Comparison of ENCODE assay signal across 14 cellular contexts in the genomic region with DNA sequence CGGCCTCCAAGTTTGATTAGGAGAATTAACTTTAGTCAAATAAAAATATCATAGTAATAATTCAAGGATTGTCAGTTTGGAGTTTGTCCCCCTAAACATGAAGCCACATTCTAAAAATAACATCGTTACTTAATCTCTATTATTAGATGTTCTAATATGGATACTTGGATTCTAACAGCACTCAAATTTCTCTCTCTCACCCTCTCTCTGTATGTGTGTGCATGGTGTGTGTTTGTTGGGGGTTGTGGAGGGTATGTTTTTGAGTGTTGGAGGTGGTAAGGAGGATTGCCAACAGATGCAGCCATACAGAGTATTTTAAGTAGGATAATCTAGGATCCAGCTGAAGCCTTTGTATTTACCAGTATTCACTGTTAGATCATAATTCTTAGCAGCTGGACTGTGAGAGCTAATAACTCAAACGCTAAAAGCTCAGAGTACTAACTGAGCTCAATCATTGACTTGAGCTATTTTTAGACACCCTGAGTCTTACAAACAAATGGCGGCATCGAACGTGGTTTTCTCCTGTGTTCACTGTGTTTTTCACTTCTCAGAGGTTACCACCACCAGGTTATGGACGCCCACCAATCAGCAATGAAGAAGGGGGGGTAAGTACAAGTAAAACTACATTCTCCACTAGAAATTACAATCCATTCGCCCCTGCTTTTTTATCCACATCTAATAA. TPM values are rescaled to one million over a fixed set of nuclear protein-coding genes. Genes with fewer than 3 reads are reported as not detected.
DNase-seq lines count a peak whose midpoint lies in the region; ATAC-seq, FAIRE-seq and TF ChIP-seq lines count a peak whose summit lies in the region.
"Had no signal": no experiment of that assay in that cellular context is flagged by ENCODE, and none has a peak within 500 bp of the region (broad histone marks: within the 10 kb centered on the region; RNA-seq: fewer than 3 reads in every experiment).

No MANE protein-coding gene starts in this region.

- dilution Hi-C loops in IMR-90 (cut with HindIII; ENCODE audit: low sequenced_read_pairs, unreplicated experiment): no loop called here

- no peaks in the 10 kb centered on the region for H3K36me3 ChIP-seq in IMR-90 (ENCODE audit: control insufficient read depth, insufficient read depth, low read length)
- H3K36me3 ChIP-seq in esophagus muscularis mucosa: no peaks in the 10 kb centered on the region
- no peaks in the 10 kb centered on the region for H3K36me3 ChIP-seq in pancreas

- H3K27me3 ChIP-seq in IMR-90 (ENCODE audit: control insufficient read depth, insufficient read depth, low read length) (no peaks in the 10 kb centered on the region), esophagus muscularis mucosa (no peaks in the 10 kb centered on the region), pancreas (no peaks in the 10 kb centered on the region)

- H2AFZ ChIP-seq in IMR-90 (replicated peaks; ENCODE audit: low read length, poor library complexity): peak overlapping the region; percentile 84

- H3K4me3 ChIP-seq in IMR-90 (ENCODE audit: insufficient read depth, low read depth, low read length) (no peak overlapping the region), esophagus muscularis mucosa (peak overlapping the region in 3 of 4 donors; percentile 12 to 16 (median 14)), pancreas (peak overlapping the region in 2 of 4 donors; percentile 26 to 38)

- CTCF ChIA-PET in IMR-90 (lab: Yijun Ruan, JAX): interaction anchor here (0.7 to 1.0 kb wide), 2 partner anchors 15 to 1520 kb away, joined by 3 to 5 read pairs; no protein-coding TSS in a partner anchor

- H3K27ac ChIP-seq in IMR-90 (ENCODE audit: insufficient read depth, low read length): no peak overlapping the region
- peak overlapping the region in 1 of 4 donors; percentile 5 for H3K27ac ChIP-seq in esophagus muscularis mucosa (replicated peaks in 1 of 4)
- H3K27ac ChIP-seq in pancreas: peak overlapping the region in 3 of 4 donors; percentile 4 to 58 (median 50)

- TF ChIP-seq RAD21 in IMR-90 (IDR thresholded peaks at IDR 0.05; ENCODE audit: low read length): no peak

- POLR2A ChIA-PET in IMR-90 (lab: Charles Lee; ENCODE audit: unreplicated experiment): no interaction called here

- peak overlapping the region; percentile 58; the same call in 1 of the 2 replicates for H4K5ac ChIP-seq in IMR-90 (ENCODE audit: low read depth, low read length)

- peaks cover 3% of the 10 kb centered on the region; the same call in 1 of the 2 replicates for H3K4me1 ChIP-seq in IMR-90 (ENCODE audit: control insufficient read depth, insufficient read depth, low read length)
- peaks cover 6 to 15% (median 10%) of the 10 kb centered on the region in 4 donors for H3K4me1 ChIP-seq in esophagus muscularis mucosa
- H3K4me1 ChIP-seq in pancreas: peaks cover 0 to 8% (median 7%) of the 10 kb centered on the region in 3 donors

- no peaks in the 10 kb centered on the region for H4K20me1 ChIP-seq in IMR-90 (ENCODE audit: insufficient read depth, low read length)

- WGBS in IMR-90 (ENCODE audit: extremely low coverage in 2 of 2, insufficient read length in 1 of 2), 2 experiments: no CpG with 5 or more reads among the region's 8 CpGs
- 32% methylated on average over 8 of the region's 8 CpGs for WGBS in esophagus muscularis mucosa
- WGBS in pancreas, 2 donors: 8 to 9% methylated on average over 8 of the region's 8 CpGs

- H3K79me1 ChIP-seq in IMR-90 (ENCODE audit: low read depth in 1 of 2, low read length in 2 of 2): no peaks in the 10 kb centered on the region

- no peak for TF ChIP-seq CTCF in IMR-90 (conservative IDR thresholded peaks at IDR 0.05; ENCODE audit: low read depth, low read length)
- TF ChIP-seq CTCF in esophagus muscularis mucosa (IDR thresholded peaks at IDR 0.05): no peak
- no peak for TF ChIP-seq CTCF in pancreas (IDR thresholded peaks at IDR 0.05)

- peak overlapping the region; percentile 81; the same call in 1 of the 2 replicates for H3K18ac ChIP-seq in IMR-90 (ENCODE audit: low read depth, low read length)

- H3K9me3 ChIP-seq in IMR-90 (ENCODE audit: control insufficient read depth, insufficient read depth, low read length) (no peaks in the 10 kb centered on the region), esophagus muscularis mucosa (no peaks in the 10 kb centered on the region), pancreas (no peaks in the 10 kb centered on the region)

- peak overlapping the region in 1 of 2 experiments; percentile 89; a peak in 2 of 4 replicates for H4K8ac ChIP-seq in IMR-90 (ENCODE audit: low read depth in 2 of 2, low read length in 2 of 2)

- 0 out of 2 replicates have a peak overlapping the region, but pooled peaks have one; percentile 42 for H3K23ac ChIP-seq in IMR-90 (ENCODE audit: low read depth, low read length)

- in situ Hi-C loops in IMR-90 (cut with MboI; ENCODE audit: low sequenced_read_pairs): loop anchor here (25.0 kb wide), 1 partner anchor 925 kb away; no protein-coding TSS in a partner anchor

- no peaks in the 10 kb centered on the region for H3K9me1 ChIP-seq in IMR-90 (ENCODE audit: insufficient read depth, low read length)

- no peak overlapping the region for H4K91ac ChIP-seq in IMR-90 (ENCODE audit: insufficient read depth, low read depth, low read length)

- H3K14ac ChIP-seq in IMR-90 (replicated peaks; ENCODE audit: low read depth, low read length): peak overlapping the region; percentile 67; the same call in 1 of the 2 replicates

- H3K4ac ChIP-seq in IMR-90 (ENCODE audit: low read depth, low read length): no peak overlapping the region

- intact Hi-C loops in IMR-90 (cut with micrococcal nuclease): no loop called here
- intact Hi-C loops in esophagus muscularis mucosa (cut with DNase I): no loop called here
- intact Hi-C loops in pancreas (cut with DNase I): no loop called here

- no peak overlapping the region for H3K56ac ChIP-seq in IMR-90 (ENCODE audit: extremely low read depth, insufficient read depth, low read length)

- H2BK20ac ChIP-seq in IMR-90 (ENCODE audit: low read depth, low read length): no peak overlapping the region

- no TSS peak for BruUV-seq in IMR-90 (replicated peaks; lab: Mats Ljungman, UMichigan)

- FAIRE-seq in pancreas (lab: Jason Lieb, UNC): no peak

- peak overlapping the region; percentile 75 for H3K4me2 ChIP-seq in IMR-90 (ENCODE audit: low read depth, low read length)

- TF ChIP-seq POLR2A in IMR-90 (IDR thresholded peaks at IDR 0.05; ENCODE audit: low read depth, low read length): no peak
- TF ChIP-seq POLR2A in esophagus muscularis mucosa (IDR thresholded peaks at IDR 0.05; ENCODE audit: low read depth): no peak

- no peak overlapping the region for H2AK9ac ChIP-seq in IMR-90 (replicated peaks; ENCODE audit: low read depth, low read length, poor library complexity)

- no peak for TF ChIP-seq EP300 in esophagus muscularis mucosa (IDR thresholded peaks at IDR 0.05)

- H2BK120ac ChIP-seq in IMR-90 (ENCODE audit: low read depth, low read length): peak overlapping the region; percentile 44; the same call in 1 of the 2 replicates

- H3K9ac ChIP-seq in IMR-90 (ENCODE audit: low read depth, low read length): no peak overlapping the region

- no peak overlapping the region; the same call in 2 of the 3 replicates for H2BK15ac ChIP-seq in IMR-90 (ENCODE audit: low read depth, low read length)

- H2AK5ac ChIP-seq in IMR-90 (ENCODE audit: low read depth, low read length): no peak overlapping the region

- H2BK5ac ChIP-seq in IMR-90 (ENCODE audit: low read depth, low read length, poor library complexity, severe bottlenecking): no peak overlapping the region

- peak; percentile 24 for DNase-seq in IMR-90
- no peak for DNase-seq in esophagus muscularis mucosa (ENCODE audit: extremely low spot score)
- DNase-seq in pancreas: peak in 1 of 6 donors; percentile 6
- DNase-seq: activated effector memory CD4-positive, alpha-beta T cell treated with Interleukin-2 at 50 U/mL for 16 hours; dermis blood vessel endothelial cell; DMS 273 treated with DMSO at 0.1 percent for 48 hours; NCI-H2081; retina had no signal

- ATAC-seq in GM18508 (IDR thresholded peaks at IDR 0.05; ENCODE audit: insufficient read depth, unreplicated experiment): peak; percentile 46
- no peak for ATAC-seq in IMR-90 (ENCODE audit: low read depth)
- ATAC-seq in pancreas: peak; percentile 77 to 95 (median 94)
- ATAC-seq in GM18502 (IDR thresholded peaks at IDR 0.05; ENCODE audit: poor library complexity, unreplicated experiment): no peak
- ATAC-seq in HG03469 (IDR thresholded peaks at IDR 0.05; ENCODE audit: unreplicated experiment): no peak
- no peak for ATAC-seq in GM19455 (IDR thresholded peaks at IDR 0.05; ENCODE audit: unreplicated experiment)
- ATAC-seq in esophagus mucosa: no peak

RNA-seq across cellular contexts. Expression of gene ENAM, which starts 8.8 kb away (rescaled TPM):
- total RNA-seq in IMR-90 (2012; rRNA removed) (under 0.01 and 0.28 TPM in 2 replicates), esophagus muscularis mucosa (not detected), pancreas (1 to 10 TPM in 4 of 6 donors, under 1 TPM in 2; 0.66 to 1.9 (median 1.3) TPM), esophagus mucosa (not detected)
- polyA plus RNA-seq in IMR-90 (2012; rRNA removed) (0.01 and 0.10 TPM in 2 replicates), pancreas (1 to 10 TPM in 1 of 2 donors, under 1 TPM in 1; 0.57 to 3.2 TPM)
- 0.01 TPM in 1 of 2 replicates, not detected in the other for polyA plus RNA-seq in IMR-90 (2012; cell fraction: cytosol; rRNA removed)
- 0.08 TPM in 1 of 2 replicates, not detected in the other for polyA plus RNA-seq in IMR-90 (2012; cell fraction: nucleus; rRNA removed; ENCODE audit: low replicate concordance)
- total RNA-seq: dermis blood vessel endothelial cell; T-helper 1 cell treated with Interleukin-12 subunit alpha and Interleukin-12 subunit beta and Interleukin-4 antibody, amounts not matched to agents 30 ng/mL and 1 ng/mL, for 36 hours had no signal

RNA-seq across cellular contexts. Expression of gene JCHAIN, which starts 28.9 kb away (rescaled TPM):
- total RNA-seq in IMR-90 (2012; rRNA removed) (0.72 and 0.83 TPM in 2 replicates), esophagus muscularis mucosa (10 to 100 TPM in 1 of 4 donors, 1 to 10 TPM in 3; 2.1 to 18.6 (median 3.9) TPM), pancreas (100 to 1,000 TPM in 1 of 6 donors, 10 to 100 TPM in 1, 1 to 10 TPM in 3, under 1 TPM in 1; 0.42 to 122 (median 5.9) TPM), esophagus mucosa (21.1 TPM)
- polyA plus RNA-seq in IMR-90 (2012; rRNA removed) (0.49 and 0.86 TPM in 2 replicates), pancreas (1 to 10 TPM in 1 of 2 donors, under 1 TPM in 1; 0.38 to 2.0 TPM)
- 0.12 and 1.0 TPM in 2 replicates for polyA plus RNA-seq in IMR-90 (2012; cell fraction: cytosol; rRNA removed)
- 0.29 TPM in 1 of 2 replicates, not detected in the other for polyA plus RNA-seq in IMR-90 (2012; cell fraction: nucleus; rRNA removed; ENCODE audit: low replicate concordance)
- total RNA-seq: dermis blood vessel endothelial cell; T-helper 1 cell treated with Interleukin-12 subunit alpha and Interleukin-12 subunit beta and Interleukin-4 antibody, amounts not matched to agents 30 ng/mL and 1 ng/mL, for 36 hours had no signal

RNA-seq across cellular contexts. Expression of gene AMBN, which starts 45.3 kb away (rescaled TPM):
- not detected in 2 replicates for total RNA-seq in IMR-90 (2012; rRNA removed)
- polyA plus RNA-seq in IMR-90 (2012; rRNA removed): not detected in 2 replicates
- polyA plus RNA-seq in IMR-90 (2012; cell fraction: cytosol; rRNA removed): not detected in 2 replicates
- polyA plus RNA-seq in IMR-90 (2012; cell fraction: nucleus; rRNA removed; ENCODE audit: low replicate concordance): not detected in 2 replicates
- total RNA-seq in esophagus muscularis mucosa: not detected
- not detected for total RNA-seq in pancreas
- polyA plus RNA-seq in pancreas: under 1 TPM in 1 of 2 donors, not detected in 1; 0.05 TPM
- not detected for total RNA-seq in esophagus mucosa
- total RNA-seq: dermis blood vessel endothelial cell; T-helper 1 cell treated with Interleukin-12 subunit alpha and Interleukin-12 subunit beta and Interleukin-4 antibody, amounts not matched to agents 30 ng/mL and 1 ng/mL, for 36 hours had no signal

RNA-seq across cellular contexts. Expression of gene UTP3, which starts 51.0 kb away (rescaled TPM):
- total RNA-seq in IMR-90 (2012; rRNA removed) (14.9 and 26.1 TPM in 2 replicates), esophagus muscularis mucosa (10 to 100 TPM; 19.9 to 31.3 (median 21.8) TPM), pancreas (10 to 100 TPM in 3 of 6 donors, 1 to 10 TPM in 3; 6.5 to 12.2 (median 9.6) TPM), esophagus mucosa (19.1 TPM)
- polyA plus RNA-seq in IMR-90 (2012; rRNA removed) (29.8 and 30.7 TPM in 2 replicates), pancreas (10 to 100 TPM; 10.6 to 15.4 TPM)
- 9.5 and 9.7 TPM in 2 replicates for polyA plus RNA-seq in IMR-90 (2012; cell fraction: cytosol; rRNA removed)
- polyA plus RNA-seq in IMR-90 (2012; cell fraction: nucleus; rRNA removed; ENCODE audit: low replicate concordance): 3.2 and 7.0 TPM in 2 replicates

Comparison
In these comparisons a context has a peak if more than half of its experiments do, and no peak if none do; other contexts are left out.
1. ATAC-seq: peak in GM18508 (single experiment) and pancreas (4 of 4); none in IMR-90 (single experiment), GM18502 (single experiment), HG03469 (single experiment), GM19455 (single experiment) and esophagus mucosa (single experiment).